1 cellular context compared by ENCODE assay signal in the genomic region with DNA sequence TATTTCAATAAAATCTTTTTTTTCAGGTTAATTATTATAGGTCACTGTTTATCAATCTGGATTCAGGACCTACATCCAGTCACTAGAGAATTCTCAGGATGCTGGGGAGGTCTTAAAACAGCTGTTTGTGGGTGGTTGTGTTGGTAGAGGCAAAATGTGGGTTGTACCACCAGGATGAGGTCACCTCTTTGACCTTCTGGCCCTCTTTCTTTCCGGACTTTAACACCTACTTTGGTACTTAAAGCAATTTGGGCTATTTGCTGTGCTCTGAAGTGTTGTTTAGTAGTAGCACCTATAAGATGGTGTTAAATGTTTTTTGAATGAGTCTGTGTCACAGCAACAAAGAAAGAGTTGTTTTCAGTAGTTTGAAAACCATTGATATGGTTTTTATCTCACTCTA.
TF ChIP-seq lines count a peak whose summit lies in the region.

No MANE protein-coding gene starts in this region.

TF ChIP-seq in K562, 482 proteins besides CTCF, POLR2A, EP300 and RAD21:
- TF ChIP-seq ETS2 (tag; IDR thresholded peaks at IDR 0.05; ENCODE audit: borderline replicate concordance, poor library complexity, severe bottlenecking) (no peak), YY1 (IDR thresholded peaks at IDR 0.05; ENCODE audit: borderline replicate concordance in 1 of 3, control insufficient read depth in 1 of 3, extremely low read depth in 1 of 3, insufficient read depth in 3 of 3, insufficient read length in 1 of 3, insufficient replicate concordance in 2 of 3, low read depth in 1 of 3, low read length in 2 of 3) (no peak), ZFX (CRISPR knock-in tag; IDR thresholded peaks at IDR 0.05) (no peak), SRSF7 (optimal IDR thresholded peaks at IDR 0.05; ENCODE audit: low read depth, low read length) (no peak), TAF15 (IDR thresholded peaks at IDR 0.05; ENCODE audit: low read depth, low read length) (no peak), CBFB (CRISPR knock-in tag; IDR thresholded peaks at IDR 0.05) (no peak)
- TF ChIP-seq, protein P1, sequence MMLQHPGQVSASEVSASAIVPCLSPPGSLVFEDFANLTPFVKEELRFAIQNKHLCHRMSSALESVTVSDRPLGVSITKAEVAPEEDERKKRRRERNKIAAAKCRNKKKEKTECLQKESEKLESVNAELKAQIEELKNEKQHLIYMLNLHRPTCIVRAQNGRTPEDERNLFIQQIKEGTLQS (IDR thresholded peaks at IDR 0.05) = peak; percentile 24; the same call in 1 of the 2 replicates
- TF ChIP-seq, protein P1 (CRISPR knock-in tag; conservative IDR thresholded peaks at IDR 0.05) = no peak
